22 cellular contexts compared by ENCODE assay signal in genomic region chr4:185779520-185779919, GRCh38. TPM values are rescaled to one million over a fixed set of nuclear protein-coding genes. Genes with fewer than 3 reads are reported as not detected.
DNase-seq lines count a peak whose midpoint lies in the region; ATAC-seq and TF ChIP-seq lines count a peak whose summit lies in the region.
"Had no signal": no experiment of that assay in that cellular context is flagged by ENCODE, and none has a peak within 500 bp of the region (broad histone marks: within the 10 kb centered on the region; RNA-seq: fewer than 3 reads in every experiment).

No MANE protein-coding gene starts in this region.

- peaks cover 49% of the 10 kb centered on the region for H3K4me1 ChIP-seq in PC-3 (ENCODE audit: insufficient read depth, low read length)
- no peaks in the 10 kb centered on the region for H3K4me1 ChIP-seq in endodermal cell (ENCODE audit: control insufficient read depth, insufficient read depth, low read length)
- H3K4me1 ChIP-seq in neuronal stem cell (ENCODE audit: control insufficient read depth in 2 of 2, insufficient read depth in 1 of 2, low read depth in 1 of 2, low read length in 2 of 2) = peaks cover 9 to 20% of the 10 kb centered on the region in 2 donors
- H3K4me1 ChIP-seq in adrenal gland (replicated peaks in 1 of 2) = peaks cover 11 to 35% of the 10 kb centered on the region in 2 donors
- H3K4me1 ChIP-seq: colonic mucosa had no signal

- ATAC-seq in PC-3 = peak; percentile 10; the same call in 1 of the 2 replicates
- ATAC-seq: mucosa of descending colon, right cardiac atrium had no signal

- WGBS in endodermal cell (ENCODE audit: insufficient coverage in 1 of 2, insufficient read length in 1 of 2), 2 experiments = 62 to 88% methylated on average over 3 of the region's 3 CpGs
- no CpG with 5 or more reads among the region's 3 CpGs for WGBS in neuronal stem cell (ENCODE audit: extremely low coverage in 2 of 2, insufficient read length in 2 of 2, insufficient replicate concordance in 1 of 2), 2 donors
- 90 to 96% (median 93%) methylated on average over 3 of the region's 3 CpGs for WGBS in adrenal gland, 4 donors

- H2BK15ac ChIP-seq in neuronal stem cell (ENCODE audit: low read length) = no peak overlapping the region

- intact Hi-C loops in PC-3 (cut with micrococcal nuclease) (loop anchor here (10.0 kb wide), 1 partner anchor 135 kb away; no protein-coding TSS in a partner anchor), adrenal gland (cut with DNase I) (no loop called here)

- H3K4me2 ChIP-seq in PC-3 (ENCODE audit: low read length) (no peak overlapping the region), neuronal stem cell (ENCODE audit: insufficient read depth, low read length, poor library complexity, severe bottlenecking) (no peak overlapping the region)

- H3K18ac ChIP-seq in neuronal stem cell (ENCODE audit: low read length) = no peak overlapping the region

- H3K9me3 ChIP-seq in PC-3 (ENCODE audit: low read length) (no peaks in the 10 kb centered on the region), endodermal cell (ENCODE audit: control insufficient read depth, low read length) (no peaks in the 10 kb centered on the region), neuronal stem cell (replicated peaks in 1 of 2; ENCODE audit: control insufficient read depth in 2 of 2, insufficient read depth in 1 of 2, low read depth in 1 of 2, low read length in 2 of 2) (peaks cover 0 to 3% of the 10 kb centered on the region in 2 donors), adrenal gland (replicated peaks in 1 of 3) (no peaks in the 10 kb centered on the region)
- H3K9me3 ChIP-seq: colonic mucosa, mucosa of descending colon had no signal

- no peak overlapping the region for H3K14ac ChIP-seq in neuronal stem cell (ENCODE audit: low read length)

- no peak overlapping the region for H4K91ac ChIP-seq in neuronal stem cell (ENCODE audit: low read depth, low read length, poor library complexity)

- no peak overlapping the region for H3K4me3 ChIP-seq in PC-3 (ENCODE audit: low read length)
- H3K4me3 ChIP-seq in endodermal cell (ENCODE audit: low read length) = no peak overlapping the region
- no peak overlapping the region for H3K4me3 ChIP-seq in neuronal stem cell (ENCODE audit: low read length in 2 of 2)
- H3K4me3 ChIP-seq in adrenal gland = no peak overlapping the region
- H3K4me3 ChIP-seq: colonic mucosa, mucosa of descending colon had no signal

- H2BK120ac ChIP-seq in neuronal stem cell (ENCODE audit: low read depth, low read length) = no peak overlapping the region

- H3K27me3 ChIP-seq in PC-3 (ENCODE audit: low read length) (no peaks in the 10 kb centered on the region), endodermal cell (ENCODE audit: control insufficient read depth, insufficient read depth, low read length, poor library complexity, severe bottlenecking) (no peaks in the 10 kb centered on the region), neuronal stem cell (ENCODE audit: control insufficient read depth in 3 of 3, insufficient read depth in 3 of 3, low read depth in 1 of 3, low read length in 3 of 3) (no peaks in the 10 kb centered on the region), adrenal gland (no peaks in the 10 kb centered on the region)
- H3K27me3 ChIP-seq: colonic mucosa had no signal

- POLR2A ChIA-PET in PC-3 (lab: Charles Lee; ENCODE audit: unreplicated experiment) = no interaction called here

- no peak overlapping the region for H3K4ac ChIP-seq in neuronal stem cell (ENCODE audit: low read length)

- no peak overlapping the region for H3K4me3 Mint-ChIP-seq in endodermal cell
- H3K4me3 Mint-ChIP-seq: activated CD4-positive, alpha-beta memory T cell treated with anti-CD3 and anti-CD28 coated beads for 36 hours; activated naive CD4-positive, alpha-beta T cell treated with anti-CD3 and anti-CD28 coated beads for 36 hours; activated T-cell treated with anti-CD3 and anti-CD28 coated beads, Interleukin-2, amount 50 U/mL, for 24 hours had no signal

- H3K27me3 Mint-ChIP-seq in endodermal cell (ENCODE audit: insufficient read depth) = peaks cover 2% of the 10 kb centered on the region

- no peak overlapping the region for H3K27ac Mint-ChIP-seq in endodermal cell
- H3K27ac Mint-ChIP-seq: activated CD4-positive, alpha-beta memory T cell treated with anti-CD3 and anti-CD28 coated beads for 36 hours; activated naive CD4-positive, alpha-beta T cell treated with anti-CD3 and anti-CD28 coated beads for 36 hours; activated T-cell treated with anti-CD3 and anti-CD28 coated beads, Interleukin-2, amount 50 U/mL, for 24 hours had no signal

- H2BK5ac ChIP-seq in neuronal stem cell (ENCODE audit: low read length) = no peak overlapping the region

- H4K20me1 ChIP-seq in PC-3 (ENCODE audit: low read length) = no peaks in the 10 kb centered on the region

- DNase-seq in ELR (ENCODE audit: low read depth) = peak; percentile 52
- peak; percentile 54 for DNase-seq in PC-3
- DNase-seq in endodermal cell = no peak
- peak; percentile 26 for DNase-seq in neuronal stem cell (ENCODE audit: low spot score)
- no peak for DNase-seq in adrenal gland
- DNase-seq in stimulated activated CD4-positive, alpha-beta T cell treated with anti-CD3 and anti-CD28 coated beads, Interleukin-2, amount 100 ng/mL, for 48 hours = no peak
- DNase-seq in NCI-H446 (lab: John Stamatoyannopoulos, UW) = no peak
- no peak for DNase-seq in iPS-NIHi11 (ENCODE audit: low spot score)
- DNase-seq: activated CD4-positive, alpha-beta memory T cell treated with anti-CD3 and anti-CD28 coated beads for 36 hours; activated naive CD4-positive, alpha-beta T cell treated with anti-CD3 and anti-CD28 coated beads for 36 hours; activated T-cell treated with anti-CD3 and anti-CD28 coated beads, Interleukin-2, amount 50 U/mL, for 24 hours; AML-193; anterior cingulate cortex; colonic mucosa; mucosa of descending colon; NCI-H1105; NCI-H2081 treated with DMSO at 0.1 percent for 48 hours; NCI-H510A; right cardiac atrium; SHP77 treated with DMSO at 0.1 percent for 48 hours; stimulated activated naive CD4-positive, alpha-beta T cell; T-helper 2 cell had no signal

- CTCF ChIA-PET in PC-3 (lab: Charles Lee) = no interaction called here

- H3K9me2 ChIP-seq in PC-3 (replicated peaks; ENCODE audit: low read length) = no peaks in the 10 kb centered on the region

- no peaks in the 10 kb centered on the region for H3K9me3 Mint-ChIP-seq in endodermal cell
- H3K9me3 Mint-ChIP-seq: activated CD4-positive, alpha-beta memory T cell treated with anti-CD3 and anti-CD28 coated beads for 36 hours; activated naive CD4-positive, alpha-beta T cell treated with anti-CD3 and anti-CD28 coated beads for 36 hours; activated T-cell treated with anti-CD3 and anti-CD28 coated beads, Interleukin-2, amount 50 U/mL, for 24 hours had no signal

- no peaks in the 10 kb centered on the region for H3K36me3 Mint-ChIP-seq in endodermal cell (ENCODE audit: low read depth)
- H3K36me3 Mint-ChIP-seq: activated CD4-positive, alpha-beta memory T cell treated with anti-CD3 and anti-CD28 coated beads for 36 hours had no signal

- no peak overlapping the region for H3K23ac ChIP-seq in neuronal stem cell (ENCODE audit: low read depth, low read length, poor library complexity)

- H3F3A ChIP-seq in PC-3 (ENCODE audit: low read length, unreplicated experiment) = no peaks in the 10 kb centered on the region

- H3K9ac ChIP-seq in PC-3 (ENCODE audit: low read length) = no peak overlapping the region
- H3K9ac ChIP-seq in endodermal cell (ENCODE audit: extremely low read depth, low read length, poor library complexity, severe bottlenecking) = no peak overlapping the region
- H3K9ac ChIP-seq in neuronal stem cell (ENCODE audit: low read depth, low read length, poor library complexity) = no peak overlapping the region

- H3K27ac ChIP-seq in PC-3 (ENCODE audit: low read length) (no peak overlapping the region), endodermal cell (ENCODE audit: low read depth, low read length) (peak overlapping the region; percentile 30), neuronal stem cell (replicated peaks; ENCODE audit: low read length) (peak overlapping the region; percentile 7), adrenal gland (no peak overlapping the region)
- H3K27ac ChIP-seq: colonic mucosa had no signal

- no peaks in the 10 kb centered on the region for H3K79me1 ChIP-seq in neuronal stem cell (ENCODE audit: low read depth, low read length)

- no peaks in the 10 kb centered on the region for H3K79me2 ChIP-seq in PC-3 (ENCODE audit: low read length)

- TF ChIP-seq CTCF in PC-3 (conservative IDR thresholded peaks at IDR 0.05; ENCODE audit: low read depth, low read length) (no peak), endodermal cell (conservative IDR thresholded peaks at IDR 0.05) (no peak), adrenal gland (IDR thresholded peaks at IDR 0.05) (no peak)

- H2AFZ ChIP-seq in PC-3 (ENCODE audit: low read length) (no peak overlapping the region), neuronal stem cell (ENCODE audit: low read length) (no peak overlapping the region)

- H2BK12ac ChIP-seq in neuronal stem cell (ENCODE audit: low read length) = no peak overlapping the region

- no TSS peak for BruUV-seq in PC-3 (replicated peaks; lab: Mats Ljungman, UMichigan)

- H4K8ac ChIP-seq in neuronal stem cell (ENCODE audit: low read depth, low read length) = no peak overlapping the region

- TF ChIP-seq POLR2A in adrenal gland (IDR thresholded peaks at IDR 0.05) = no peak

- H3K4me1 Mint-ChIP-seq in endodermal cell = peaks cover 14% of the 10 kb centered on the region

- H3K36me3 ChIP-seq in PC-3 (ENCODE audit: low read depth, low read length) = no peaks in the 10 kb centered on the region
- no peaks in the 10 kb centered on the region for H3K36me3 ChIP-seq in endodermal cell (ENCODE audit: control insufficient read depth, insufficient read depth, low read length)
- H3K36me3 ChIP-seq in neuronal stem cell (replicated peaks in 1 of 2; ENCODE audit: control insufficient read depth in 2 of 2, insufficient read depth in 2 of 2, low read length in 2 of 2) = peaks cover 0 to 7% of the 10 kb centered on the region in 2 donors
- no peaks in the 10 kb centered on the region for H3K36me3 ChIP-seq in adrenal gland (replicated peaks in 1 of 2)
- H3K36me3 ChIP-seq: colonic mucosa had no signal

- no peak overlapping the region for H2AK5ac ChIP-seq in neuronal stem cell (ENCODE audit: low read depth, low read length)

RNA-seq across cellular contexts. Expression of gene SORBS2, which starts 32.5 kb away (rescaled TPM):
- total RNA-seq in PC-3 (2014; rRNA removed) = 3.1 and 3.6 TPM in 2 replicates
- total RNA-seq in endodermal cell = 10 to 100 TPM in 1 of 2 donors, 1 to 10 TPM in 1; 7.0 to 13.8 TPM
- polyA plus RNA-seq in endodermal cell (2013, experiment 1 of 2) = 57.3 TPM
- polyA plus RNA-seq in endodermal cell (2013, experiment 2 of 2) = 60.3 TPM
- 79.5 TPM for polyA plus RNA-seq in neuronal stem cell (2013, experiment 1 of 2)
- 78.3 TPM for polyA plus RNA-seq in neuronal stem cell (2013, experiment 2 of 2)
- 100 to 1,000 TPM; 462 to 875 (median 657) TPM for total RNA-seq in adrenal gland
- polyA plus RNA-seq in adrenal gland = 100 to 1,000 TPM; 129 to 542 (median 186) TPM
- total RNA-seq: activated CD4-positive, alpha-beta memory T cell treated with anti-CD3 and anti-CD28 coated beads for 36 hours; activated naive CD4-positive, alpha-beta T cell treated with anti-CD3 and anti-CD28 coated beads for 36 hours had no signal

Comparison
In these comparisons a context has a peak if more than half of its experiments do, and no peak if none do; other contexts are left out.
1. DNase-seq: peak in ELR (single experiment), PC-3 (single experiment) and neuronal stem cell (single experiment); none in endodermal cell (single experiment), adrenal gland (0 of 7), stimulated activated CD4-positive, alpha-beta T cell treated with anti-CD3 and anti-CD28 coated beads, Interleukin-2, amount 100 ng/mL, for 48 hours (0 of 2), NCI-H446 (0 of 2) and iPS-NIHi11 (single experiment).
2. H3K27ac ChIP-seq: peak in endodermal cell (single experiment) and neuronal stem cell (single experiment); none in PC-3 (single experiment) and adrenal gland (0 of 5).
3. RNA of gene SORBS2, which starts 32.5 kb away (total RNA-seq): 462 to 875 TPM in adrenal gland; 7.0 to 13.8 TPM in endodermal cell and 3.1 to 3.6 TPM in PC-3; every median in the first group is over 10 times any median in the second.